In genomic region chr10:118991326-118991725, GRCh38 we compare ENCODE assay signal across 14 cellular contexts. TPM values are rescaled to one million over a fixed set of nuclear protein-coding genes. Genes with fewer than 3 reads are reported as not detected.
A peak's percentile ranks its signal among the peaks of the same experiment; 100 is the strongest.
DNase-seq lines count a peak whose midpoint lies in the region.
"Had no signal": no experiment of that assay in that cellular context is flagged by ENCODE, and none has a peak within 500 bp of the region (broad histone marks: within the 10 kb centered on the region; RNA-seq: fewer than 3 reads in every experiment).

No MANE protein-coding gene starts in this region.

- peak; percentile 9 for DNase-seq in activated CD8-positive, alpha-beta memory T cell treated with anti-CD3 and anti-CD28 coated beads for 24 hours
- DNase-seq in activated CD8-positive, alpha-beta memory T cell treated with anti-CD3 and anti-CD28 coated beads, Interleukin-2, amount 50 U/mL, for 4 hours = no peak
- DNase-seq in NCI-H1436 (lab: John Stamatoyannopoulos, UW) = peak; percentile 50
- peak; percentile 5 for DNase-seq in NCI-H526 (lab: John Stamatoyannopoulos, UW)
- DNase-seq in left kidney (ENCODE audit: low read depth, low spot score) = peak; percentile 51
- no peak for DNase-seq in NCI-H2081 treated with DMSO at 0.1 percent for 48 hours (lab: John Stamatoyannopoulos, UW)
- no peak for DNase-seq in NCI-H446 treated with DMSO at 0.1 percent for 48 hours (lab: John Stamatoyannopoulos, UW)
- no peak for DNase-seq in ureter (ENCODE audit: low spot score)
- DNase-seq: BE2C, H7, KBM-7, NCI-H2029 treated with DMSO at 0.1 percent for 48 hours, NCI-H2227 treated with DMSO at 0.1 percent for 48 hours, NCI-H524 treated with DMSO at 0.1 percent for 48 hours had no signal

RNA-seq across cellular contexts. Expression of gene NANOS1, which starts 38.2 kb away (rescaled TPM):
- 0.52 TPM for total RNA-seq in ureter

Comparison
In these comparisons a context has a peak if more than half of its experiments do, and no peak if none do; other contexts are left out.
1. DNase-seq: peak in activated CD8-positive, alpha-beta memory T cell treated with anti-CD3 and anti-CD28 coated beads for 24 hours (single experiment), NCI-H1436 (single experiment), NCI-H526 (2 of 2) and left kidney (single experiment); none in activated CD8-positive, alpha-beta memory T cell treated with anti-CD3 and anti-CD28 coated beads, Interleukin-2, amount 50 U/mL, for 4 hours (single experiment), NCI-H2081 treated with DMSO at 0.1 percent for 48 hours (single experiment), NCI-H446 treated with DMSO at 0.1 percent for 48 hours (single experiment) and ureter (single experiment).